ENCODE assay signal across 8 cellular contexts in the genomic region with DNA sequence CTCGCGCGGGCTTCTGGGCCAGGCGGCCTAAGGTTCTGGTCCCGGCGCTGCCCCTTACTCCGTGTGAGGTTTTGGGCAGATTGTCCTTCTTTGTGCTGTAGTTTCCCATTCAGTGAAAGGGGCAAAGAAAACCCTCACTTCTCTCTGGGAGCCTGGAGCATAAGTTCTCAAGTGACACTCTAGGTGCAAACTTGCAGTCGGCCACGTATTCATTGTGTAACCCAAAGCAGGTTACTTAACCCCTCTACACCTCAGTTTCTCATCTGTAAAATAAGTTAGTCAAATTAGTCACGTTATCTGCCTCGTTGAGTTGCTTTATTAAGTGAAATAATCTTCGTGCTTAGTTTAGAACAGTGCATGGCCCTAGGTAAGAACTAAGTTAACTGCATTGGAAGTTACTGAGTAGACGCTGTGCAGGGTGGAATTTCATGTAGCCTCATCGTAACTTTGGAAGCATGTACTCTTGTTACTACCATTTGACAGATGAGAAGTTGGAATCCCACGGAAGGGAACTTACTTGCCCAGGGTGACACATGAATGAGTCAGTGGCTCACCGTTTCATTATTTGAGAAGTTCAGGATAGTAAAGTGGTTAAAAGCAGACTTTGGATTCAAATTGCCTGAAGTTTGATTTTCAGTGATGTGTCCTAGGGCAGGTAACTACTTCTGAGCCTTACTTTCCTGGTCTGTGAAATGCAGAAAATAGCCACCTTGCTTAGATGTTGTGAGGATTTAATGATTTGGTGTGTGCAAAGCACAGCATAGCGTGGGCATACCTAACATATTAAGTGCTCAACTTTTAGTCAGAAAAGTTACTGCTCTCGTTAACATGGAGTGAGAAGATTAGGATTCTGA. TPM values are rescaled to one million over a fixed set of nuclear protein-coding genes. Genes with fewer than 3 reads are reported as not detected.
A peak's percentile ranks its signal among the peaks of the same experiment; 100 is the strongest.
DNase-seq lines count a peak whose midpoint lies in the region; ATAC-seq and TF ChIP-seq lines count a peak whose summit lies in the region.

No MANE protein-coding gene starts in this region.

- peaks cover 11 to 19% (median 15%) of the 10 kb centered on the region in 4 donors for H3K36me3 ChIP-seq in stomach

- H3K4me1 ChIP-seq in stomach, result peaks cover 27 to 59% (median 45%) of the 10 kb centered on the region in 4 donors

- peak overlapping the region; percentile 95 for H3K4me3 ChIP-seq in Jurkat, Clone E6-1 (ENCODE audit: low read length)
- H3K4me3 ChIP-seq in stomach, result peak overlapping the region; percentile 85 to 97 (median 91)

- peaks cover 46% of the 10 kb centered on the region for H3K4me1 Mint-ChIP-seq in activated naive CD8-positive, alpha-beta T cell treated with anti-CD3 and anti-CD28 coated beads, Interleukin-2, amount 50 U/mL, for 24 hours

- no peak for TF ChIP-seq EP300 in stomach (IDR thresholded peaks at IDR 0.05)

- peak overlapping the region; percentile 95 for H3K27ac Mint-ChIP-seq in activated naive CD8-positive, alpha-beta T cell treated with anti-CD3 and anti-CD28 coated beads, Interleukin-2, amount 50 U/mL, for 24 hours

- ATAC-seq in activated naive CD8-positive, alpha-beta T cell treated with anti-CD3 and anti-CD28 coated beads, Interleukin-2, amount 50 U/mL, for 24 hours, result no peak

- peak; percentile 22 for DNase-seq in Caki2 (ENCODE audit: low read depth)
- DNase-seq in Jurkat, Clone E6-1 (ENCODE audit: low read depth, low spot score), result no peak
- no peak for DNase-seq in activated naive CD8-positive, alpha-beta T cell treated with anti-CD3 and anti-CD28 coated beads, Interleukin-2, amount 50 U/mL, for 24 hours
- DNase-seq in iris pigment epithelial cell (ENCODE audit: low read depth), result peak; percentile 83
- no peak for DNase-seq in stomach
- no peak for DNase-seq in OCI-M1 (lab: John Stamatoyannopoulos, UW)
- DNase-seq in NCI-H510A treated with DMSO at 0.1 percent for 48 hours (lab: John Stamatoyannopoulos, UW), result no peak
- no peak for DNase-seq in mucosa of gallbladder (ENCODE audit: low spot score)

- H3K9me3 Mint-ChIP-seq in activated naive CD8-positive, alpha-beta T cell treated with anti-CD3 and anti-CD28 coated beads, Interleukin-2, amount 50 U/mL, for 24 hours, result no peaks in the 10 kb centered on the region

- TF ChIP-seq CTCF in stomach (IDR thresholded peaks at IDR 0.05), result no peak

- H3K36me3 Mint-ChIP-seq in activated naive CD8-positive, alpha-beta T cell treated with anti-CD3 and anti-CD28 coated beads, Interleukin-2, amount 50 U/mL, for 24 hours (ENCODE audit: low read depth), result peaks cover 30% of the 10 kb centered on the region

- H3K9me3 ChIP-seq in stomach, result no peaks in the 10 kb centered on the region

- peak overlapping the region; percentile 95 to 98 (median 98) for H3K27ac ChIP-seq in stomach

- intact Hi-C loops in stomach (cut with DNase I; ENCODE audit: low total_unique reads), result no loop called here

- no peak for TF ChIP-seq POLR2A in stomach (IDR thresholded peaks at IDR 0.05)

- 3 to 5% (median 5%) methylated on average over 11 to 18 of the region's 18 CpGs for WGBS in stomach, 5 donors

- no peaks in the 10 kb centered on the region for H3K27me3 Mint-ChIP-seq in activated naive CD8-positive, alpha-beta T cell treated with anti-CD3 and anti-CD28 coated beads, Interleukin-2, amount 50 U/mL, for 24 hours

- no peaks in the 10 kb centered on the region for H3K27me3 ChIP-seq in stomach

- in situ Hi-C loops in Caki2 (cut with HindIII; ENCODE audit: low pct_unique_long_range_greater_than_20kb, low sequenced_read_pairs), result no loop called here

- H3K4me3 Mint-ChIP-seq in activated naive CD8-positive, alpha-beta T cell treated with anti-CD3 and anti-CD28 coated beads, Interleukin-2, amount 50 U/mL, for 24 hours, result peak overlapping the region; percentile 94

RNA-seq across cellular contexts. Expression of gene MROH8, which starts 0.6 kb away (rescaled TPM):
- 0.51 and 1.0 TPM in 2 replicates for total RNA-seq in Caki2 (2014; rRNA removed; shearing (Covaris generic); ENCODE audit: low replicate concordance)
- 2.3 TPM for polyA plus RNA-seq in Jurkat, Clone E6-1 (2012; ENCODE audit: insufficient read depth, insufficient read length)
- total RNA-seq in stomach (1 to 10 TPM in 2 of 5 donors, under 1 TPM in 2, not detected in 1; 0.43 to 6.4 (median 2.8) TPM), mucosa of gallbladder (1.8 TPM)
- polyA plus RNA-seq in stomach, result 1 to 10 TPM; 1.4 to 3.5 (median 1.8) TPM

RNA-seq across cellular contexts. Expression of gene RPN2, which starts 0.8 kb away (rescaled TPM):
- total RNA-seq in Caki2 (2014; rRNA removed; shearing (Covaris generic); ENCODE audit: low replicate concordance), result 345 and 382 TPM in 2 replicates
- polyA plus RNA-seq in Jurkat, Clone E6-1 (2012; ENCODE audit: insufficient read depth, insufficient read length), result 236 TPM
- total RNA-seq in stomach (100 to 1,000 TPM in 3 of 5 donors, 10 to 100 TPM in 2; 48.4 to 163 (median 117) TPM), mucosa of gallbladder (206 TPM)
- 10 to 100 TPM; 32.5 to 76.3 (median 63.1) TPM for polyA plus RNA-seq in stomach

Comparison
In these comparisons a context has a peak if more than half of its experiments do, and no peak if none do; other contexts are left out.
1. DNase-seq: peak in Caki2 (single experiment) and iris pigment epithelial cell (single experiment); none in Jurkat, Clone E6-1 (single experiment), activated naive CD8-positive, alpha-beta T cell treated with anti-CD3 and anti-CD28 coated beads, Interleukin-2, amount 50 U/mL, for 24 hours (single experiment), stomach (single experiment), OCI-M1 (single experiment), NCI-H510A treated with DMSO at 0.1 percent for 48 hours (single experiment) and mucosa of gallbladder (single experiment).